Comparison of ENCODE assay signal across 12 cellular contexts in genomic region chr6:6058054-6058444, GRCh38. TPM values are rescaled to one million over a fixed set of nuclear protein-coding genes. Genes with fewer than 3 reads are reported as not detected.
"Had no signal": no experiment of that assay in that cellular context is flagged by ENCODE, and none has a peak within 500 bp of the region (broad histone marks: within the 10 kb centered on the region; RNA-seq: fewer than 3 reads in every experiment).

No MANE protein-coding gene starts in this region.

- H3K9me3 ChIP-seq: SJCRH30, SK-N-SH had no signal

- H3K4me1 ChIP-seq: SJCRH30 had no signal

- H3K36me3 ChIP-seq: SJCRH30 had no signal

- DNase-seq: activated CD4-positive, alpha-beta T cell treated with anti-CD3 and anti-CD28 coated beads for 48 hours; activated CD4-positive, alpha-beta T cell treated with anti-CD3 and anti-CD28 coated beads, Interleukin-2, amount 50 U/mL, for 4 hours; activated CD4-positive, CD25-positive, alpha-beta regulatory T cell treated with anti-CD3 and anti-CD28 coated beads, Interleukin-2, amount 50 U/mL, for 72 hours; activated CD8-positive, alpha-beta memory T cell treated with anti-CD3 and anti-CD28 coated beads, Interleukin-2, amount 50 U/mL, for 48 hours; activated T-cell treated with anti-CD3 and anti-CD28 coated beads, Interleukin-2, amount 50 U/mL, for 1 hour; central memory CD4-positive, alpha-beta T cell; NK-92 treated with Interleukin-12 subunit alpha and Interleukin-12 subunit beta, amount 100 ng/mL, for 24 hours; Right ventricle myocardium superior had no signal

- H3K27me3 ChIP-seq: SJCRH30 had no signal

- ATAC-seq: activated CD8-positive, alpha-beta T cell treated with anti-CD3 and anti-CD28 coated beads, Interleukin-2, amount 10 ng/mL, durations not matched to agents 7 days and 5 days had no signal

- H3K4me3 ChIP-seq: SJCRH30 had no signal

- H3K27ac ChIP-seq: SJCRH30 had no signal

RNA-seq across cellular contexts. Expression of gene NRN1, which starts 51.3 kb away (rescaled TPM):
- total RNA-seq: bronchial epithelial cell had no signal
